In genomic region chr3:170584585-170585007, GRCh38 we compare ENCODE assay signal across 8 cellular contexts. TPM values are rescaled to one million over a fixed set of nuclear protein-coding genes. Genes with fewer than 3 reads are reported as not detected.
DNase-seq lines count a peak whose midpoint lies in the region; ATAC-seq, FAIRE-seq and TF ChIP-seq lines count a peak whose summit lies in the region.

No MANE protein-coding gene starts in this region.

- peaks cover 0 to 7% (median 3%) of the 10 kb centered on the region in 4 experiments; a peak in 4 of 7 replicates for H3K4me1 ChIP-seq in H1 (replicated peaks in 1 of 4; ENCODE audit: control insufficient read depth in 3 of 4, insufficient read depth in 4 of 4, low read length in 3 of 4)

- H2BK120ac ChIP-seq in H1 (replicated peaks; ENCODE audit: low read depth, low read length), result no peak overlapping the region

- no peak overlapping the region for H3K27ac ChIP-seq in H1 (ENCODE audit: low read depth, low read length)

- TF ChIP-seq CTCF in H1 (IDR thresholded peaks at IDR 0.05; ENCODE audit: control extremely low read depth in 1 of 3, insufficient read depth in 1 of 3, low read depth in 1 of 3, low read length in 3 of 3), result peak in 2 of 3 experiments; percentile 3 to 7; a peak in 1 of 4 replicates

- no peak overlapping the region for H2BK20ac ChIP-seq in H1 (ENCODE audit: low read length)

- H2AK5ac ChIP-seq in H1 (ENCODE audit: low read depth, low read length), result no peak overlapping the region

- H3K18ac ChIP-seq in H1 (ENCODE audit: extremely low read depth, low read length), result no peak overlapping the region

- no peaks in the 10 kb centered on the region for H3K9me3 ChIP-seq in H1 (ENCODE audit: insufficient read depth in 2 of 2, low read depth in 1 of 2, low read length in 1 of 2)

- H3K56ac ChIP-seq in H1 (replicated peaks; ENCODE audit: insufficient read length, low read depth, low read length), result no peak overlapping the region

- peaks cover 0 to 4% of the 10 kb centered on the region in 2 experiments for H4K20me1 ChIP-seq in H1 (replicated peaks in 1 of 2; ENCODE audit: control insufficient read depth in 1 of 2, insufficient read depth in 2 of 2, low read length in 2 of 2)

- no peak overlapping the region for H2BK5ac ChIP-seq in H1 (ENCODE audit: low read depth, low read length)

- 2% methylated on average over 18 of the region's 20 CpGs; no CpG with 5 or more reads in 1 of the 2 experiments for WGBS in H1 (ENCODE audit: extremely low coverage in 1 of 2, insufficient coverage in 1 of 2, insufficient read length in 1 of 2, insufficient replicate concordance in 2 of 2, low coverage in 1 of 2, low lambda C conversion rate in 2 of 2, missing lambda C conversion rate in 1 of 2), 2 experiments

- ATAC-seq in stimulated activated naive CD8-positive, alpha-beta T cell treated with anti-CD3 and anti-CD28 coated beads, Interleukin-15, Interleukin-2, amounts not matched to agents 100 U/mL and 50 U/mL, for 24 hours, result peak; percentile 63
- ATAC-seq in GM21717 (IDR thresholded peaks at IDR 0.05; ENCODE audit: unreplicated experiment) (no peak), GM19395 (IDR thresholded peaks at IDR 0.05; ENCODE audit: unreplicated experiment) (no peak)

- H4K8ac ChIP-seq in H1 (ENCODE audit: extremely low read depth, insufficient read depth, low read length), result no peak overlapping the region

- no peak overlapping the region for H3K23ac ChIP-seq in H1 (ENCODE audit: insufficient read length)

- H4K5ac ChIP-seq in H1 (ENCODE audit: insufficient read length, low read depth, low read length), result no peak overlapping the region

- no peaks in the 10 kb centered on the region for H3K36me3 ChIP-seq in H1 (ENCODE audit: control insufficient read depth in 2 of 4, insufficient read depth in 4 of 4, low read length in 3 of 4)

- H2BK12ac ChIP-seq in H1 (ENCODE audit: low read depth, low read length), result no peak overlapping the region

- H3K14ac ChIP-seq in H1 (ENCODE audit: insufficient read length), result no peak overlapping the region

- in situ Hi-C loops in KBM-7 (cut with MboI; ENCODE audit: low pct_unique_long_range_greater_than_20kb, low sequenced_read_pairs), result no loop called here

- no peak overlapping the region for H2AFZ ChIP-seq in H1 (ENCODE audit: low read length)

- peak; percentile 63 for FAIRE-seq in H1 (lab: Jason Lieb, UNC)

- no peak for TF ChIP-seq EP300 in H1 (IDR thresholded peaks at IDR 0.05; ENCODE audit: borderline replicate concordance in 1 of 2, low read depth in 2 of 2, low read length in 2 of 2)

- H3K79me2 ChIP-seq in H1 (ENCODE audit: control insufficient read depth in 1 of 2, insufficient read depth in 2 of 2, low read length in 2 of 2), result no peaks in the 10 kb centered on the region

- H4K91ac ChIP-seq in H1 (replicated peaks; ENCODE audit: insufficient read length, low read length), result no peak overlapping the region

- no peak overlapping the region for H3K9ac ChIP-seq in H1 (replicated peaks in 1 of 4; ENCODE audit: extremely low read depth in 1 of 4, low read depth in 3 of 4, low read length in 3 of 4)

- no peaks in the 10 kb centered on the region for H3K79me1 ChIP-seq in H1 (ENCODE audit: low read depth, low read length)

- CTCF ChIA-PET in H1 (lab: Charles Lee; ENCODE audit: partially characterized antibody), result interaction anchor here (0.8 to 2.9 kb wide), 11 partner anchors 12 to 251 kb away, joined by 3 to 39 read pairs (median 3); no protein-coding TSS in a partner anchor

- DNase-seq in EH (ENCODE audit: low read depth) (peak; percentile 65), KBM-7 (peak; percentile 40), H1 (ENCODE audit: low read depth in 1 of 2, low spot score in 2 of 2) (peak in 1 of 2 experiments; percentile 96), lung microvascular endothelial cell (ENCODE audit: low read depth in 2 of 2) (peak; percentile 62 to 80)
- DNase-seq in activated CD4-positive, alpha-beta T cell treated with anti-CD3 and anti-CD28 coated beads, Interleukin-2, amount 50 U/mL, for 1 hour, result peak; percentile 27
- DNase-seq in stimulated activated naive CD8-positive, alpha-beta T cell treated with anti-CD3 and anti-CD28 coated beads, Interleukin-15, Interleukin-2, amounts not matched to agents 100 U/mL and 50 U/mL, for 24 hours, result peak; percentile 68

- TF ChIP-seq POLR2A in H1 (IDR thresholded peaks at IDR 0.05; ENCODE audit: control extremely low read depth in 1 of 2, low read depth in 2 of 2, low read length in 2 of 2), result no peak

- H3K4ac ChIP-seq in H1 (replicated peaks; ENCODE audit: insufficient read length, low read depth, low read length), result no peak overlapping the region

- peaks cover 6% of the 10 kb centered on the region; the same call in 1 of the 2 replicates for H3K23me2 ChIP-seq in H1 (ENCODE audit: low read depth, low read length)

- H3K4me2 ChIP-seq in H1 (ENCODE audit: insufficient read depth in 1 of 2, low read depth in 2 of 2, low read length in 2 of 2), result peak overlapping the region; percentile 83 to 85

- peak overlapping the region; percentile 32 to 71 (median 60) for H3K4me3 ChIP-seq in H1 (ENCODE audit: extremely low read depth in 1 of 4, insufficient read depth in 2 of 4, low read depth in 3 of 4, low read length in 4 of 4)

- TF ChIP-seq RAD21 in H1 (IDR thresholded peaks at IDR 0.05 in 1 of 2, conservative IDR thresholded peaks at IDR 0.05 in 1 of 2; ENCODE audit: low read depth in 2 of 2, low read length in 2 of 2), result peak; percentile 31 to 34

- peaks cover 0 to 25% (median 21%) of the 10 kb centered on the region in 4 experiments; a peak in 6 of 7 replicates for H3K27me3 ChIP-seq in H1 (replicated peaks in 1 of 4; ENCODE audit: control insufficient read depth in 3 of 4, extremely low read depth in 1 of 4, insufficient read depth in 3 of 4, low read length in 3 of 4)

- no peak overlapping the region for H2BK15ac ChIP-seq in H1 (ENCODE audit: low read length)

- POLR2A ChIA-PET in H1 (lab: Charles Lee; ENCODE audit: partially characterized antibody), result interaction anchor here (1.0 to 1.1 kb wide), 2 partner anchors 98 to 285 kb away, joined by 3 to 4 read pairs; partner anchors contain the start of gene RPL22L1

TF ChIP-seq in H1, 55 proteins besides CTCF, POLR2A, EP300 and RAD21:
- TF ChIP-seq HDAC2 (IDR thresholded peaks at IDR 0.05; ENCODE audit: borderline replicate concordance in 1 of 2, low read depth in 2 of 2, low read length in 2 of 2) (peak; percentile 40 to 54; a peak in 1 of 4 replicates), YY1 (IDR thresholded peaks at IDR 0.05; ENCODE audit: low read depth, low read length) (0 out of 2 replicates have a peak, but pooled peaks have one; percentile 47), TBP (IDR thresholded peaks at IDR 0.05; ENCODE audit: low read depth, low read length) (no peak; the same call in 1 of the 2 replicates), KDM1A (IDR thresholded peaks at IDR 0.05; ENCODE audit: borderline replicate concordance, low read length) (peak; percentile 62; the same call in 1 of the 2 replicates), JUND (IDR thresholded peaks at IDR 0.05; ENCODE audit: low read length) (no peak), SAP30 (IDR thresholded peaks at IDR 0.05; ENCODE audit: insufficient read depth, insufficient replicate concordance, low read length) (peak; percentile 43), SIN3A (conservative IDR thresholded peaks at IDR 0.05 in 1 of 2, IDR thresholded peaks at IDR 0.05 in 1 of 2; ENCODE audit: low read depth in 1 of 2, low read length in 2 of 2) (peak; percentile 90 to 94; a peak in 3 of 4 replicates), TEAD4 (IDR thresholded peaks at IDR 0.05; ENCODE audit: low read depth, low read length) (peak; percentile 85), KDM5A (IDR thresholded peaks at IDR 0.05; ENCODE audit: low read length) (no peak), GABPA (IDR thresholded peaks at IDR 0.05; ENCODE audit: borderline replicate concordance, insufficient read depth, low read length) (peak; percentile 48; the same call in 1 of the 2 replicates), ASH2L (IDR thresholded peaks at IDR 0.05; ENCODE audit: low read length) (peak; percentile 34)

RNA-seq across cellular contexts. Expression of gene SLC7A14, which starts 1.3 kb away (rescaled TPM):
- total RNA-seq in H1 (2021; fragmentation: NEBNext Ultra II Directional; extraction: Animal tissue kit (Norgen Biotek cat#: 25700)), result 0.95 and 2.4 TPM in 2 replicates
- 0.21 and 0.52 TPM in 2 replicates for polyA plus RNA-seq in H1 (2011; rRNA removed)
- polyA plus RNA-seq in H1 (2011; cell fraction: cytosol; rRNA removed), result 0.48 TPM
- 2.1 TPM for polyA plus RNA-seq in H1 (2011; cell fraction: nucleus; rRNA removed)
- polyA plus RNA-seq in H1 (2012, experiment 1 of 2), result 0.27 to 0.38 TPM (median 0.34 TPM) in 4 replicates
- polyA plus RNA-seq in H1 (2012, experiment 2 of 2), result 1.2 TPM
- 1.1 TPM for polyA plus RNA-seq in H1 (2013, experiment 1 of 2)
- polyA plus RNA-seq in H1 (2013, experiment 2 of 2), result 1.3 TPM
- polyA minus RNA-seq in H1 (2011; rRNA and poly(A)+ RNA removed), result 0.85 and 1.9 TPM in 2 replicates
- 0.95 TPM for polyA minus RNA-seq in H1 (2011; cell fraction: cytosol; rRNA and poly(A)+ RNA removed)
- polyA minus RNA-seq in H1 (2011; cell fraction: nucleus; rRNA and poly(A)+ RNA removed), result 2.3 TPM
- total RNA-seq in lung microvascular endothelial cell, result under 0.01 TPM in 2 replicates
